In the genomic region with DNA sequence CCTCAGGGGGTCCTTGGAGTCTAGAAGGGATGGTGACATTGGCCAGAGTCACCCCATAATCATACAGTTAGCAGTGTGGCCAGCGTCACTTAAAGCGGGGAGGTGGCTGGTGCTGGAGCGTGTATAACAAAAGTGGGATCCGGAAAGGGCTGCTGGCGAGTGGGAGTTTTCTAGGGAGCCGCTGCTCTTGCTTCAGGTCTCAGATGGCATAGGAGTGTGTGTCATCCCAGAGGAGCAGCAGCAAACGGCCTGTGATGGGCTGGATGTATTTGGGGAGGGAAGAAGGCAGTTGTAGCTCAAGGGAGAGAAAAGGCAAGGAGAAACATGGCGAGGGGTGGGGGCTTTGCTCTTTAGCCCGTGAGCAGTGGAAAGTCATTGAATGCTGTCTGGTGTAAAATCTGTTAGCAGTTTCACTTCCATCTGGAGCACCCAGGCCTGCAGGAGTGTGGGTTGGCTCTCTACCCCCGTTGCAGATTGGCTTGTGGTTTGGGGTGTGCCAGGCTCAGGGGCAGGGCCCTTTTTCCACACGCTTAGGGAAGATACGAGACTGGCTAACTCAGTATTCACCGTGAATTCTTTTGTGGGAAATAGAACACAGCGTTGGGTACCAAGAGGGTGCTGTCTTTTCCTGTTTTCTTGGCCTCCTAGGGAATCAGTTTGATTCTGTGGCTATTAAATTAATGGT, we compare ENCODE assay signal across 12 cellular contexts.
DNase-seq lines count a peak whose midpoint lies in the region; ATAC-seq, FAIRE-seq and TF ChIP-seq lines count a peak whose summit lies in the region.
"Had no signal": no experiment of that assay in that cellular context is flagged by ENCODE, and none has a peak within 500 bp of the region (broad histone marks: within the 10 kb centered on the region; RNA-seq: fewer than 3 reads in every experiment).

No MANE protein-coding gene starts in this region.

- H2AFZ ChIP-seq in GM12878 (ENCODE audit: control insufficient read depth, low read depth, low read length) (no peak overlapping the region), Karpas-422 (ENCODE audit: low read length) (no peak overlapping the region)

- no peak overlapping the region for H3K9ac ChIP-seq in GM12878 (ENCODE audit: control insufficient read depth, insufficient read depth, low read length)
- no peak overlapping the region for H3K9ac ChIP-seq in Karpas-422 (ENCODE audit: low read length)

- H3K4me1 ChIP-seq in GM12878 (ENCODE audit: control insufficient read depth, insufficient read depth, low read length): no peaks in the 10 kb centered on the region
- H3K4me1 ChIP-seq in Peyer's patch: peaks cover 0 to 13% (median 0%) of the 10 kb centered on the region in 4 donors
- no peaks in the 10 kb centered on the region for H3K4me1 ChIP-seq in Karpas-422 (ENCODE audit: low read length)

- no peak for TF ChIP-seq RAD21 in GM12878 (IDR thresholded peaks at IDR 0.05; ENCODE audit: insufficient read depth, low read depth, low read length)

- 35% methylated on average over 14 of the region's 14 CpGs for WGBS in GM12878 (ENCODE audit: insufficient coverage, insufficient replicate concordance, low lambda C conversion rate, missing lambda C conversion rate)

- no peaks in the 10 kb centered on the region for H3K9me2 ChIP-seq in Karpas-422 (replicated peaks; ENCODE audit: insufficient read depth, low read length)

- BruUV-seq in GM12878 (replicated peaks; lab: Mats Ljungman, UMichigan): no TSS peak

- SMC1A ChIA-PET in GM12878 (lab: Charles Lee; ENCODE audit: uncharacterized antibody, unreplicated experiment): no interaction called here

- POLR2A ChIA-PET in GM12878 (lab: Charles Lee): no interaction called here

- intact Hi-C loops in GM12878 (cut with micrococcal nuclease; ENCODE audit: unreplicated experiment): no loop called here

- RAD21 ChIA-PET in GM12878 (lab: Charles Lee; ENCODE audit: unreplicated experiment): no interaction called here

- H3K4me2 ChIP-seq in GM12878 (ENCODE audit: control insufficient read depth, insufficient read depth) (no peak overlapping the region), Karpas-422 (ENCODE audit: low read depth, low read length, poor library complexity, severe bottlenecking) (no peak overlapping the region)

- H3K36me3 ChIP-seq in GM12878 (ENCODE audit: control insufficient read depth in 2 of 2, insufficient read depth in 2 of 2, low read length in 1 of 2) (no peaks in the 10 kb centered on the region), Peyer's patch (no peaks in the 10 kb centered on the region), Karpas-422 (ENCODE audit: insufficient read depth, low read length) (no peaks in the 10 kb centered on the region)

- H3K4me3 Mint-ChIP-seq in mesothelial cell of epicardium: no peak overlapping the region
- H3K4me3 Mint-ChIP-seq: T-helper 1 cell treated with Interleukin-12 subunit alpha and Interleukin-12 subunit beta and Interleukin-4 antibody, amounts not matched to agents 30 μg/mL and 1 μg/mL, for 36 hours had no signal

- no peaks in the 10 kb centered on the region for H3K27me3 ChIP-seq in GM12878 (replicated peaks in 1 of 2; ENCODE audit: control insufficient read depth in 2 of 2, insufficient read depth in 2 of 2, low read length in 1 of 2)
- H3K27me3 ChIP-seq in Peyer's patch: no peaks in the 10 kb centered on the region
- no peaks in the 10 kb centered on the region for H3K27me3 ChIP-seq in Karpas-422 (ENCODE audit: low read length)

- no peaks in the 10 kb centered on the region for H3K27me3 Mint-ChIP-seq in mesothelial cell of epicardium (ENCODE audit: low read depth)

- H3K27ac ChIP-seq in GM12878 (ENCODE audit: control insufficient read depth, insufficient read depth) (no peak overlapping the region), Peyer's patch (no peak overlapping the region), Karpas-422 (ENCODE audit: low read length) (no peak overlapping the region)
- H3K27ac ChIP-seq: C4-2B had no signal

- peaks cover 2% of the 10 kb centered on the region for H3K36me3 Mint-ChIP-seq in mesothelial cell of epicardium

- H3K4me3 ChIP-seq in GM12878 (no peak overlapping the region), Peyer's patch (no peak overlapping the region), Karpas-422 (ENCODE audit: low read length) (no peak overlapping the region)

- peaks cover 5% of the 10 kb centered on the region for H3K9me3 Mint-ChIP-seq in mesothelial cell of epicardium
- H3K9me3 Mint-ChIP-seq: T-helper 1 cell treated with Interleukin-12 subunit alpha and Interleukin-12 subunit beta and Interleukin-4 antibody, amounts not matched to agents 30 μg/mL and 1 μg/mL, for 36 hours had no signal

- TF ChIP-seq CTCF in GM12878 (IDR thresholded peaks at IDR 0.05 in 2 of 3, conservative IDR thresholded peaks at IDR 0.05 in 1 of 3; ENCODE audit: control insufficient read depth in 2 of 3, extremely low read depth in 1 of 3, insufficient read depth in 1 of 3, low read depth in 3 of 3, low read length in 3 of 3): no peak
- no peak for TF ChIP-seq CTCF in mesothelial cell of epicardium (IDR thresholded peaks at IDR 0.05; ENCODE audit: unreplicated experiment)
- no peak for TF ChIP-seq CTCF in Peyer's patch (IDR thresholded peaks at IDR 0.05)

- H3K27ac Mint-ChIP-seq in mesothelial cell of epicardium: peak overlapping the region; percentile 17
- H3K27ac Mint-ChIP-seq: T-helper 1 cell treated with Interleukin-12 subunit alpha and Interleukin-12 subunit beta and Interleukin-4 antibody, amounts not matched to agents 30 μg/mL and 1 μg/mL, for 36 hours had no signal

- TF ChIP-seq POLR2A in GM12878 (IDR thresholded peaks at IDR 0.05; ENCODE audit: low read depth, low read length) (no peak), Peyer's patch (IDR thresholded peaks at IDR 0.05) (no peak)

- TF ChIP-seq EP300 in GM12878 (IDR thresholded peaks at IDR 0.05; ENCODE audit: borderline replicate concordance in 1 of 2, control insufficient read depth in 1 of 2, low read depth in 2 of 2, low read length in 2 of 2): no peak

- peaks cover 5% of the 10 kb centered on the region for H3K4me1 Mint-ChIP-seq in mesothelial cell of epicardium

- H3K9me3 ChIP-seq in GM12878 (replicated peaks; ENCODE audit: control insufficient read depth, insufficient read depth, low read length): no peaks in the 10 kb centered on the region
- H3K9me3 ChIP-seq in Peyer's patch: no peaks in the 10 kb centered on the region
- no peaks in the 10 kb centered on the region for H3K9me3 ChIP-seq in Karpas-422 (ENCODE audit: low read length)

- DNase-seq in AG20443 (ENCODE audit: low spot score) (peak; percentile 59), NCI-H1694 (lab: John Stamatoyannopoulos, UW) (peak; percentile 86), GM12878 (ENCODE audit: low read depth, low spot score) (no peak), mesothelial cell of epicardium (ENCODE audit: low spot score in 2 of 2, unreplicated experiment in 2 of 2) (no peak), Peyer's patch (no peak), Karpas-422 (no peak)
- DNase-seq: NCI-H2029 treated with DMSO at 0.1 percent for 48 hours had no signal

- CTCF ChIA-PET in GM12878 (lab: Yijun Ruan, JAX): no interaction called here

- H4K20me1 ChIP-seq in GM12878 (ENCODE audit: control insufficient read depth, insufficient read depth) (no peaks in the 10 kb centered on the region), Karpas-422 (ENCODE audit: insufficient read depth, low read depth, low read length) (no peaks in the 10 kb centered on the region)

- FAIRE-seq in GM12878 (lab: Jason Lieb, UNC): no peak
- FAIRE-seq: GM12891 had no signal

- in situ Hi-C loops in GM12878 (cut with MboI): no loop called here

- no peak for ATAC-seq in GM12878
- ATAC-seq in HG02870 (IDR thresholded peaks at IDR 0.05; ENCODE audit: unreplicated experiment): no peak
- no peak for ATAC-seq in GM18858 (IDR thresholded peaks at IDR 0.05; ENCODE audit: unreplicated experiment)

- H3K79me2 ChIP-seq in GM12878 (ENCODE audit: control insufficient read depth, insufficient read depth, low read length) (no peaks in the 10 kb centered on the region), Karpas-422 (ENCODE audit: low read length) (no peaks in the 10 kb centered on the region)

TF ChIP-seq in GM12878, 131 proteins besides CTCF, POLR2A, EP300 and RAD21 (continues in another document):
- TF ChIP-seq SPI1 (IDR thresholded peaks at IDR 0.05; ENCODE audit: borderline replicate concordance, insufficient read depth, low read depth, low read length): peak; percentile 2; the same call in 1 of the 2 replicates
- TF ChIP-seq MXI1 (IDR thresholded peaks at IDR 0.05; ENCODE audit: low read depth, low read length): no peak
- no peak for TF ChIP-seq CBX5 (IDR thresholded peaks at IDR 0.05; ENCODE audit: low read depth)
- no peak for TF ChIP-seq POLR2AphosphoS2 (IDR thresholded peaks at IDR 0.05; ENCODE audit: low read depth, low read length)
- TF ChIP-seq ZNF24 (IDR thresholded peaks at IDR 0.05): no peak

Comparison
In these comparisons a context has a peak if more than half of its experiments do, and no peak if none do; other contexts are left out.
1. DNase-seq: peak in AG20443 (single experiment) and NCI-H1694 (single experiment); none in GM12878 (single experiment), mesothelial cell of epicardium (0 of 2), Peyer's patch (0 of 3) and Karpas-422 (single experiment).